10 cellular contexts compared by ENCODE assay signal in genomic region chr3:171283248-171284222, GRCh38.
A peak's percentile ranks its signal among the peaks of the same experiment; 100 is the strongest.
DNase-seq lines count a peak whose midpoint lies in the region; TF ChIP-seq lines count a peak whose summit lies in the region.
"Had no signal": no experiment of that assay in that cellular context is flagged by ENCODE, and none has a peak within 500 bp of the region (broad histone marks: within the 10 kb centered on the region; RNA-seq: fewer than 3 reads in every experiment).

No MANE protein-coding gene starts in this region.

- no peak for TF ChIP-seq CTCF in GM12865 (IDR thresholded peaks at IDR 0.05; ENCODE audit: insufficient read depth, low read depth, low read length, missing control alignments)
- TF ChIP-seq CTCF in SK-N-SH (IDR thresholded peaks at IDR 0.05), result no peak
- TF ChIP-seq CTCF in sigmoid colon (IDR thresholded peaks at IDR 0.05), result no peak

- peak overlapping the region; percentile 69 for H3K4me2 ChIP-seq in SK-N-SH

- POLR2A ChIA-PET in SK-N-SH (lab: Yijun Ruan, JAX), result no interaction called here

- H3K9me2 ChIP-seq in SK-N-SH, result no peaks in the 10 kb centered on the region

- H3K27ac ChIP-seq in SK-N-SH (ENCODE audit: low read depth in 2 of 2, low read length in 1 of 2) (peak overlapping the region; percentile 89 to 99; a peak in 3 of 4 replicates), sigmoid colon (peak overlapping the region; percentile 59 to 81 (median 76))

- TF ChIP-seq POLR2A in sigmoid colon (IDR thresholded peaks at IDR 0.05), result no peak

- intact Hi-C loops in sigmoid colon (cut with DNase I), result loop anchor here (5.0 to 10.0 kb wide), 3 partner anchors 44 to 171 kb away; no protein-coding TSS in a partner anchor

- H3K36me3 ChIP-seq in SK-N-SH (replicated peaks in 1 of 2; ENCODE audit: control insufficient read depth in 1 of 2, insufficient read depth in 2 of 2, low read length in 1 of 2) (no peaks in the 10 kb centered on the region), sigmoid colon (no peaks in the 10 kb centered on the region)

- 0 out of 2 replicates have a peak overlapping the region, but pooled peaks have one; percentile 26 for H2AFZ ChIP-seq in SK-N-SH (ENCODE audit: low read depth)

- CTCF ChIA-PET in SK-N-SH (lab: Yijun Ruan, JAX), result interaction anchor here (0.6 to 1.3 kb wide), 3 partner anchors 14 to 373 kb away, joined by 3 read pairs; no protein-coding TSS in a partner anchor

- H3K27me3 ChIP-seq in SK-N-SH (ENCODE audit: insufficient read depth), result no peaks in the 10 kb centered on the region
- no peaks in the 10 kb centered on the region for H3K27me3 ChIP-seq in sigmoid colon

- peak overlapping the region; percentile 84; the same call in 1 of the 2 replicates for H3K9ac ChIP-seq in SK-N-SH

- peaks cover 45% of the 10 kb centered on the region for H3F3A ChIP-seq in SK-N-SH (replicated peaks; ENCODE audit: insufficient read depth)

- peak overlapping the region; percentile 51 for H3K4me3 ChIP-seq in GM12865 (ENCODE audit: low read depth, low read length)
- no peak overlapping the region for H3K4me3 ChIP-seq in SK-N-SH (ENCODE audit: low read depth in 2 of 2, low read length in 1 of 2)
- no peak overlapping the region for H3K4me3 ChIP-seq in sigmoid colon

- no peak for TF ChIP-seq RAD21 in SK-N-SH (IDR thresholded peaks at IDR 0.05; ENCODE audit: low read length)

- H3K79me2 ChIP-seq in SK-N-SH (ENCODE audit: insufficient read depth), result peaks cover 58% of the 10 kb centered on the region

- DNase-seq in GM12865 (ENCODE audit: low read depth), result peak; percentile 69
- DNase-seq in SK-N-SH, result no peak
- peak; percentile 60 for DNase-seq in globus pallidus (ENCODE audit: low spot score)
- peak; percentile 74 for DNase-seq in sigmoid colon
- DNase-seq in epidermal melanocyte (ENCODE audit: insufficient read length, low spot score), result no peak
- DNase-seq in LoVo (ENCODE audit: low spot score), result no peak
- no peak for DNase-seq in HUDEP-2 (lab: John Stamatoyannopoulos, UW; ENCODE audit: unreplicated experiment in 76 of 76)
- DNase-seq in NCI-H1092 (lab: John Stamatoyannopoulos, UW), result no peak
- DNase-seq: activated CD4-positive, CD25-positive, alpha-beta regulatory T cell; activated gamma-delta T cell treated with Interleukin-2 at 50 U/mL for 16 hours had no signal

- TF ChIP-seq EP300 in SK-N-SH (IDR thresholded peaks at IDR 0.05; ENCODE audit: borderline replicate concordance in 1 of 2, low read depth in 1 of 2, low read length in 1 of 2) (no peak), sigmoid colon (IDR thresholded peaks at IDR 0.05) (no peak)

- WGBS in SK-N-SH (ENCODE audit: low lambda C conversion rate), result 78% methylated on average over 8 of the region's 9 CpGs
- 86 to 91% methylated on average over 9 of the region's 9 CpGs for WGBS in sigmoid colon, 2 donors

- no peaks in the 10 kb centered on the region; the same call in 1 of the 2 replicates for H4K20me1 ChIP-seq in SK-N-SH (ENCODE audit: insufficient read depth)

- H3K9me3 ChIP-seq in SK-N-SH (no peaks in the 10 kb centered on the region), sigmoid colon (no peaks in the 10 kb centered on the region)

- H3K4me1 ChIP-seq in SK-N-SH (ENCODE audit: control insufficient read depth in 1 of 2, insufficient read depth in 2 of 2, low read depth in 1 of 2, low read length in 1 of 2) (peaks cover 6 to 35% of the 10 kb centered on the region in 2 experiments), sigmoid colon (peaks cover 0 to 58% (median 49%) of the 10 kb centered on the region in 4 donors)

TF ChIP-seq in SK-N-SH, 30 proteins besides CTCF, POLR2A, EP300 and RAD21:
- no peak for TF ChIP-seq GATA2 (CRISPR knock-in tag; IDR thresholded peaks at IDR 0.05)
- TF ChIP-seq PBX3 (IDR thresholded peaks at IDR 0.05), result peak; percentile 37; the same call in 1 of the 2 replicates
- TF ChIP-seq TCF12 (IDR thresholded peaks at IDR 0.05), result peak; percentile 44; the same call in 1 of the 2 replicates
- TF ChIP-seq NFIC (IDR thresholded peaks at IDR 0.05; ENCODE audit: borderline replicate concordance), result peak; percentile 58
- TF ChIP-seq YY1 (IDR thresholded peaks at IDR 0.05; ENCODE audit: low read depth), result 0 out of 2 replicates have a peak, but pooled peaks have one; percentile 10

Comparison
In these comparisons a context has a peak if more than half of its experiments do, and no peak if none do; other contexts are left out.
1. DNase-seq: peak in GM12865 (single experiment), globus pallidus (single experiment) and sigmoid colon (single experiment); none in SK-N-SH (single experiment), epidermal melanocyte (single experiment), LoVo (single experiment), HUDEP-2 (0 of 76) and NCI-H1092 (single experiment).